In the genomic region with DNA sequence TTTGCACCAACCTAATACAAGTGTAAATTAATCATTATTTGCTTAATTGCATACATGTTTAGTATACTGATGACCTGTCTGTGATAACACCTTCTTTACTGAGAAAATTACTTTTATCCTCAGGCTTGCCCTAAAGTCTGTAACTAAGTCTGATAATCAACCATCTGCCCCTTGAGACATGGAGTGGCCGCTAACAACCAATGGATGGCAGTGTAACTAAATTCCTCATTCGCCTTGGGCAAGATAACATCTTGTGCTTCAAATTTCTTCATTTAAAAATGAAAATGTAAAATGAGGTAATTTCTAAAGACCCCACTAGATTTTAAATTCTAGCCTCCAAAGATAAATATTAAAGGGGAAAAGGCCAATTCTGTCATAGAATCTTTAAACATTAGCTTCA, we compare ENCODE assay signal across 8 cellular contexts.
DNase-seq lines count a peak whose midpoint lies in the region; ATAC-seq, FAIRE-seq and TF ChIP-seq lines count a peak whose summit lies in the region.

No MANE protein-coding gene starts in this region.

- H3K9ac ChIP-seq in PC-3 (ENCODE audit: low read length): no peak overlapping the region

- H3K4me2 ChIP-seq in PC-3 (ENCODE audit: low read length): no peak overlapping the region

- ATAC-seq in left ventricle myocardium superior (no peak), PC-3 (peak; percentile 33; the same call in 1 of the 2 replicates), foreskin keratinocyte (no peak)

- peaks cover 51% of the 10 kb centered on the region for H3K79me2 ChIP-seq in PC-3 (ENCODE audit: low read length)

- H3K4me1 Mint-ChIP-seq in activated naive CD8-positive, alpha-beta T cell treated with anti-CD3 and anti-CD28 coated beads for 36 hours: no peaks in the 10 kb centered on the region

- H3K27me3 ChIP-seq in cardiac muscle cell (no peaks in the 10 kb centered on the region), PC-3 (ENCODE audit: low read length) (no peaks in the 10 kb centered on the region), foreskin keratinocyte (no peaks in the 10 kb centered on the region)

- H3K4me3 ChIP-seq in cardiac muscle cell (no peak overlapping the region), PC-3 (ENCODE audit: low read length) (no peak overlapping the region)

- H3K9me3 ChIP-seq in cardiac muscle cell (ENCODE audit: low read depth) (no peaks in the 10 kb centered on the region), PC-3 (ENCODE audit: low read length) (no peaks in the 10 kb centered on the region)

- no peaks in the 10 kb centered on the region for H3K27me3 Mint-ChIP-seq in activated naive CD8-positive, alpha-beta T cell treated with anti-CD3 and anti-CD28 coated beads for 36 hours

- no TSS peak for BruUV-seq in PC-3 (replicated peaks; lab: Mats Ljungman, UMichigan)

- H3F3A ChIP-seq in PC-3 (ENCODE audit: low read length, unreplicated experiment): no peaks in the 10 kb centered on the region

- POLR2A ChIA-PET in PC-3 (lab: Charles Lee; ENCODE audit: unreplicated experiment): interaction anchor here (0.6 kb wide), 1 partner anchor 87 kb away, joined by 3 read pairs; no protein-coding TSS in a partner anchor

- FAIRE-seq in GM19239 (lab: Jason Lieb, UNC): no peak

- intact Hi-C loops in left ventricle myocardium superior (cut with micrococcal nuclease) (no loop called here), PC-3 (cut with micrococcal nuclease) (no loop called here)

- no peaks in the 10 kb centered on the region for H3K9me3 Mint-ChIP-seq in activated naive CD8-positive, alpha-beta T cell treated with anti-CD3 and anti-CD28 coated beads for 36 hours

- CTCF ChIA-PET in PC-3 (lab: Charles Lee): no interaction called here

- peak in 1 of 2 donors; percentile 32 for DNase-seq in cardiac muscle cell (ENCODE audit: low read depth in 1 of 2, low spot score in 1 of 2)
- no peak for DNase-seq in left ventricle myocardium superior
- DNase-seq in PC-3: peak; percentile 34
- no peak for DNase-seq in foreskin keratinocyte
- DNase-seq in smooth muscle cell of the brain vasculature (ENCODE audit: low read depth, low spot score): peak; percentile 9
- no peak for DNase-seq in GM19239 (ENCODE audit: insufficient read length, low spot score)
- no peak for DNase-seq in anterior cingulate cortex (lab: John Stamatoyannopoulos, UW)
- DNase-seq in activated naive CD8-positive, alpha-beta T cell treated with anti-CD3 and anti-CD28 coated beads for 36 hours: no peak

- H3K9me2 ChIP-seq in PC-3 (replicated peaks; ENCODE audit: low read length): no peaks in the 10 kb centered on the region

- peak; percentile 21 for TF ChIP-seq CTCF in cardiac muscle cell (IDR thresholded peaks at IDR 0.05; ENCODE audit: low read depth, low read length)
- TF ChIP-seq CTCF in PC-3 (conservative IDR thresholded peaks at IDR 0.05; ENCODE audit: low read depth, low read length): peak; percentile 64
- TF ChIP-seq CTCF in foreskin keratinocyte (conservative IDR thresholded peaks at IDR 0.05): peak; percentile 43

- H3K27ac ChIP-seq in cardiac muscle cell (no peak overlapping the region), PC-3 (ENCODE audit: low read length) (no peak overlapping the region), foreskin keratinocyte (no peak overlapping the region)

- no peak overlapping the region for H2AFZ ChIP-seq in PC-3 (ENCODE audit: low read length)

- no peaks in the 10 kb centered on the region for H3K36me3 Mint-ChIP-seq in activated naive CD8-positive, alpha-beta T cell treated with anti-CD3 and anti-CD28 coated beads for 36 hours

- H3K4me1 ChIP-seq in cardiac muscle cell (ENCODE audit: low read depth): peaks cover 24% of the 10 kb centered on the region
- H3K4me1 ChIP-seq in PC-3 (ENCODE audit: insufficient read depth, low read length): no peaks in the 10 kb centered on the region
- H3K4me1 ChIP-seq in foreskin keratinocyte: no peaks in the 10 kb centered on the region

- H3K36me3 ChIP-seq in cardiac muscle cell (peaks cover 6% of the 10 kb centered on the region), PC-3 (ENCODE audit: low read depth, low read length) (peaks cover 12% of the 10 kb centered on the region; the same call in 1 of the 2 replicates)

- H3K27ac Mint-ChIP-seq in activated naive CD8-positive, alpha-beta T cell treated with anti-CD3 and anti-CD28 coated beads for 36 hours: no peak overlapping the region

- H4K20me1 ChIP-seq in PC-3 (ENCODE audit: low read length): no peaks in the 10 kb centered on the region

- H3K4me3 Mint-ChIP-seq in activated naive CD8-positive, alpha-beta T cell treated with anti-CD3 and anti-CD28 coated beads for 36 hours: no peak overlapping the region

Comparison
In these comparisons a context has a peak if more than half of its experiments do, and no peak if none do; other contexts are left out.
1. DNase-seq: peak in PC-3 (single experiment) and smooth muscle cell of the brain vasculature (single experiment); none in left ventricle myocardium superior (single experiment), foreskin keratinocyte (0 of 2), GM19239 (single experiment), anterior cingulate cortex (0 of 58) and activated naive CD8-positive, alpha-beta T cell treated with anti-CD3 and anti-CD28 coated beads for 36 hours (single experiment).
2. Peak in every context shown above with its lines, with median percentiles within 50 percentile points of each other: CTCF ChIP-seq.